In genomic region chr20:24828992-24829648, GRCh38 we compare ENCODE assay signal across 1 cellular context.
TF ChIP-seq lines count a peak whose summit lies in the region.

No MANE protein-coding gene starts in this region.

TF ChIP-seq in IMR-90, 13 proteins besides CTCF, POLR2A, EP300 and RAD21 (continued from another document):
- TF ChIP-seq, protein P1, sequence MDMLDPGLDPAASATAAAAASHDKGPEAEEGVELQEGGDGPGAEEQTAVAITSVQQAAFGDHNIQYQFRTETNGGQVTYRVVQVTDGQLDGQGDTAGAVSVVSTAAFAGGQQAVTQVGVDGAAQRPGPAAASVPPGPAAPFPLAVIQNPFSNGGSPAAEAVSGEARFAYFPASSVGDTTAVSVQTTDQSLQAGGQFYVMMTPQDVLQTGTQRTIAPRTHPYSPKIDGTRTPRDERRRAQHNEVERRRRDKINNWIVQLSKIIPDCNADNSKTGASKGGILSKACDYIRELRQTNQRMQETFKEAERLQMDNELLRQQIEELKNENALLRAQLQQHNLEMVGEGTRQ (IDR thresholded peaks at IDR 0.05; ENCODE audit: low read depth, low read length): no peak
- TF ChIP-seq MAZ (IDR thresholded peaks at IDR 0.05; ENCODE audit: borderline replicate concordance, low read depth, low read length): no peak
- no peak for TF ChIP-seq MAFK (IDR thresholded peaks at IDR 0.05; ENCODE audit: low read depth, low read length)
